ENCODE assay signal across 1 cellular context in the genomic region with DNA sequence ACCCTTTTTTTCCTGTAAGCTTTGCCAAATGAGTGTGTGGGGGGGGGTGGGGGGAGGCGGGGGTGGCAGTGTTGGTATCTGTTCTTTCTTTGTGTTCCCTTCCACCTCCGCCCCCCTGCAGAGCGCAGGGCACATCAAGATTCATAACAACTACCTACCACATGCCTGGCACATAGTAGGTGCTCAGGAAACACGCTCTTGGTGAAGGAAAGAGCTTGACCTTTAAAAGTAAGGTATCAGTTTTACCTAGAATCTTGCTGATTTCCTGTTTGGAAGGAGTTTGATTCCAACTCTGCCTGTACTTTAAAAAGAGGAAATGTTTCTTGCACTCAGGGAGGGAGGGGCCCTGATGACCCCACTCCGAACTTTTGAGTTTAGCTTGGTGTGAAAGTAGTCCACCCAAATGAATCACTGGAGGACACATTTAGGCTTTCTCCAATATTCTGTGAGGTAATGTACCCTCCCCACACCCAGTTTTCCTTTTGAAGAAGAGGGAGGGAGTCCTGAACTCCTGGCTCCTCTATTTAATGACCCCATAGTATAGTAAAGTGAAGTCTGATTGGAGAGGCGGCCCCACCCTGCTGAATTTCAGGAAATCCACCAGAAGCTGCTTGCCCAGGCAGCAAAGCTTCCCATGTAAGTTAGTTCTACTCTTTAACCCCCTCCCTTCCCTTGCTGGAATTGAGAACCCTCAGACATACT.
TF ChIP-seq lines count a peak whose summit lies in the region.

No MANE protein-coding gene starts in this region.

TF ChIP-seq in K562, 482 proteins besides CTCF, POLR2A, EP300 and RAD21:
- TF ChIP-seq THRAP3 (IDR thresholded peaks at IDR 0.05; ENCODE audit: borderline replicate concordance) = no peak
- peak; percentile 30; the same call in 1 of the 2 replicates for TF ChIP-seq ZKSCAN1 (IDR thresholded peaks at IDR 0.05; ENCODE audit: low read depth, low read length)
- TF ChIP-seq SPI1 (IDR thresholded peaks at IDR 0.05; ENCODE audit: borderline replicate concordance, low read depth, low read length) = peak; percentile 35; the same call in 1 of the 2 replicates
TF ChIP-seq in K562: peak in this region for 2.
